ENCODE assay signal across 8 cellular contexts in the genomic region with DNA sequence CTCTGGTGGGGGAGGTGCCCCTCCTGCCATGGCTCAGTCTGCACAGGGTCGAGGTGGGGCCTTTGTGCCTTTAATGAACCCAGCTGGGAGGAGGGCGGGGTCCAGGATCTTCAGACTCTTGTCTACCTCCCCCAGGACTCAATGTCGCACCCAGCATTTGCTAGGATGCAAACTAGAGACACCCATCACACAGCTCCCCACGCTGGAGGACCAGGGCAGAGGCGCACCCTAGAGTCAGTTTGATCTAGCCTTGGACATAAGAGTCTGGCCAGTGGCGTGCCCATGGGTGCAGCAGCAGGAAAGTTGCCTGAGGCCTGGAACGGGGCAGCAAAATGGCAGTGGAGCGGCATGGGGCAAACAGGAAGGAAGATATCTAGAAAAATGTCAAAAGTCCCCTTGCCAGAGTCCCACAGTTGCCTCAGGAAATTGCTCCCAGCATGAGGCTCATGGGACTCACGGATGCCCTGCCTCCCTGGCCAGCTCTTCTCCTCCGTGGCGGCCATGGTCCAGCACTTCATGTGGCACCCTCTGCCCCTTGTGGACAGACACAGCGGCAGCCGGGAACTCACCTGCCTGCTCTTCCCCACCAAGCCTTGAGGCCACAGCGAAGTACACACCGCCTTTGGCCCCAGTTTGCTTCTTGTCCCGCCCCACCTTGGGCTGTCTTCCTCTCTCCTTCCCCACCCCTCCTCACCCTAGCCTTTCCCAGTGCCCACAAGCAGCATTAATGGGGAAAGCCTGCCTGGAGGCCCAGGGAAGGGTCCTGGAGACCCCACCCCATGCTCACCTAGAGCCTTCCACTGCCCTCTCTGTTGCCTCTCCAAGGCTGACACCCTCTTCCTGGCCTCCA. TPM values are rescaled to one million over a fixed set of nuclear protein-coding genes. Genes with fewer than 3 reads are reported as not detected.
DNase-seq lines count a peak whose midpoint lies in the region; ATAC-seq and TF ChIP-seq lines count a peak whose summit lies in the region.
"Had no signal": no experiment of that assay in that cellular context is flagged by ENCODE, and none has a peak within 500 bp of the region (broad histone marks: within the 10 kb centered on the region; RNA-seq: fewer than 3 reads in every experiment).

No MANE protein-coding gene starts in this region.

- H3K4me3 ChIP-seq in RWPE2 (ENCODE audit: severe bottlenecking): no peak overlapping the region
- H3K4me3 ChIP-seq in right atrium auricular region: no peak overlapping the region
- peak overlapping the region in 1 of 8 donors; percentile 74 for H3K4me3 ChIP-seq in spleen

- H3T11ph ChIP-seq in H9 (ENCODE audit: low read length): no peak overlapping the region

- H3K27me3 Mint-ChIP-seq in H9 (ENCODE audit: low read depth): peaks cover 18% of the 10 kb centered on the region

- H2BK15ac ChIP-seq in H9 (ENCODE audit: low read depth, low read length): no peak overlapping the region

- H2BK5ac ChIP-seq in H9 (ENCODE audit: insufficient read length, low read length): no peak overlapping the region

- no CpG with 5 or more reads among the region's 16 CpGs for WGBS in H9 (ENCODE audit: extremely low coverage, insufficient read length, low lambda C conversion rate)
- WGBS in spleen, 5 donors: 83 to 96% (median 88%) methylated on average over 16 of the region's 16 CpGs

- H3K79me2 ChIP-seq in H9 (ENCODE audit: insufficient read depth, low read length): no peaks in the 10 kb centered on the region

- H3K9me3 Mint-ChIP-seq in H9: no peaks in the 10 kb centered on the region; a peak in 2 of 5 replicates

- no peak overlapping the region for H3K9ac ChIP-seq in H9 (ENCODE audit: extremely low read depth, insufficient read length, low read length)

- H3K23me2 ChIP-seq in H9 (ENCODE audit: insufficient read length, low read depth, low read length, poor library complexity, severe bottlenecking): peaks cover 5% of the 10 kb centered on the region

- H3K27ac Mint-ChIP-seq in H9: peak overlapping the region in 1 of 3 experiments; percentile 55; a peak in 1 of 7 replicates

- no peaks in the 10 kb centered on the region for H3K79me1 ChIP-seq in H9 (ENCODE audit: insufficient read depth, low read depth, low read length, poor library complexity, severe bottlenecking)

- H2AFZ ChIP-seq in H9 (ENCODE audit: low read length): no peak overlapping the region

- H3K4ac ChIP-seq in H9 (ENCODE audit: low read depth, low read length): no peak overlapping the region

- H3K4me1 Mint-ChIP-seq in H9: peaks cover 35 to 54% of the 10 kb centered on the region in 2 experiments

- H3K4me2 ChIP-seq in H9 (ENCODE audit: insufficient read depth, insufficient read length, low read length): no peak overlapping the region

- no peak overlapping the region for H2BK120ac ChIP-seq in H9 (ENCODE audit: low read depth, low read length, poor library complexity, severe bottlenecking)

- peaks cover 11% of the 10 kb centered on the region; the same call in 1 of the 2 replicates for H3K4me1 ChIP-seq in H9 (ENCODE audit: insufficient read depth, low read length)
- H3K4me1 ChIP-seq in RWPE2 (ENCODE audit: insufficient read depth, poor library complexity, severe bottlenecking): peaks cover 29% of the 10 kb centered on the region
- peaks cover 0 to 66% of the 10 kb centered on the region in 2 donors for H3K4me1 ChIP-seq in right atrium auricular region
- H3K4me1 ChIP-seq in spleen: peaks cover 14 to 69% (median 44%) of the 10 kb centered on the region in 6 donors

- no peak overlapping the region for H3K56ac ChIP-seq in H9 (ENCODE audit: insufficient read length, low read depth, low read length)

- H3K27ac ChIP-seq in H9 (ENCODE audit: insufficient read length, low read depth, low read length): no peak overlapping the region
- peak overlapping the region; percentile 61 for H3K27ac ChIP-seq in RWPE2 (ENCODE audit: poor library complexity, severe bottlenecking)
- H3K27ac ChIP-seq in right atrium auricular region: peak overlapping the region; percentile 95 to 97
- peak overlapping the region; percentile 87 to 98 (median 96) for H3K27ac ChIP-seq in spleen

- no peak overlapping the region for H2BK12ac ChIP-seq in H9 (ENCODE audit: insufficient read length, low read depth, low read length)

- no peak overlapping the region for H2BK20ac ChIP-seq in H9 (ENCODE audit: low read depth, low read length, poor library complexity, severe bottlenecking)

- TF ChIP-seq CTCF in H9 (conservative IDR thresholded peaks at IDR 0.05): peak; percentile 51; the same call in 2 of the 3 replicates
- TF ChIP-seq CTCF in RWPE2 (IDR thresholded peaks at IDR 0.05; ENCODE audit: poor library complexity, severe bottlenecking): no peak
- TF ChIP-seq CTCF in right atrium auricular region (IDR thresholded peaks at IDR 0.05): no peak
- no peak for TF ChIP-seq CTCF in spleen (IDR thresholded peaks at IDR 0.05 in 8 of 11, conservative IDR thresholded peaks at IDR 0.05 in 3 of 11)

- H3K36me3 Mint-ChIP-seq in H9 (ENCODE audit: insufficient read depth in 1 of 3, low read depth in 3 of 3): no peaks in the 10 kb centered on the region

- H3K9me3 ChIP-seq in H9 (ENCODE audit: control insufficient read depth, low read depth, low read length): no peaks in the 10 kb centered on the region
- H3K9me3 ChIP-seq in RWPE2 (ENCODE audit: severe bottlenecking): no peaks in the 10 kb centered on the region
- no peaks in the 10 kb centered on the region for H3K9me3 ChIP-seq in right atrium auricular region
- no peaks in the 10 kb centered on the region for H3K9me3 ChIP-seq in spleen

- H4K20me1 ChIP-seq in H9 (ENCODE audit: control insufficient read depth, insufficient read depth, insufficient read length): no peaks in the 10 kb centered on the region

- H4K91ac ChIP-seq in H9 (ENCODE audit: insufficient read length, low read depth, low read length): no peak overlapping the region

- no peak overlapping the region for H3K14ac ChIP-seq in H9 (ENCODE audit: insufficient read depth, low read length)

- peak overlapping the region in 1 of 2 experiments; percentile 62; a peak in 2 of 5 replicates for H3K4me3 Mint-ChIP-seq in H9

- H3K27me3 ChIP-seq in H9 (ENCODE audit: insufficient read depth, low read length) (no peaks in the 10 kb centered on the region; the same call in 1 of the 2 replicates), RWPE2 (ENCODE audit: insufficient read depth, poor library complexity, severe bottlenecking) (no peaks in the 10 kb centered on the region), right atrium auricular region (no peaks in the 10 kb centered on the region), spleen (replicated peaks in 1 of 7) (no peaks in the 10 kb centered on the region)

- TF ChIP-seq POLR2A in spleen (IDR thresholded peaks at IDR 0.05): no peak

- H3K36me3 ChIP-seq in RWPE2 (ENCODE audit: low read depth) (no peaks in the 10 kb centered on the region), right atrium auricular region (no peaks in the 10 kb centered on the region), spleen (no peaks in the 10 kb centered on the region)

- no peak overlapping the region for H4K8ac ChIP-seq in H9 (replicated peaks; ENCODE audit: insufficient read length, low read depth, low read length)

- no peak for DNase-seq in H9
- DNase-seq in RWPE2 (ENCODE audit: low spot score): no peak
- DNase-seq in right atrium auricular region (ENCODE audit: low spot score): no peak
- DNase-seq in spleen: no peak

- H3K18ac ChIP-seq in H9 (ENCODE audit: insufficient read length, low read depth, low read length): no peak overlapping the region

- H3K23ac ChIP-seq in H9 (ENCODE audit: insufficient read length, low read depth, low read length): no peak overlapping the region

- intact Hi-C loops in spleen (cut with DNase I; ENCODE audit: low total_unique reads): no loop called here

- ATAC-seq in RWPE2 (ENCODE audit: low read depth) (no peak), HG03196 (IDR thresholded peaks at IDR 0.05; ENCODE audit: unreplicated experiment) (no peak), GM18867 (IDR thresholded peaks at IDR 0.05; ENCODE audit: unreplicated experiment) (no peak), GM21515 (IDR thresholded peaks at IDR 0.05; ENCODE audit: unreplicated experiment) (no peak)

- H4K5ac ChIP-seq in H9 (ENCODE audit: insufficient read length, low read depth, low read length): no peak overlapping the region

- H2AK5ac ChIP-seq in H9 (ENCODE audit: insufficient read length, low read length): no peak overlapping the region

RNA-seq across cellular contexts. Expression of gene SH2D6, which starts 17.7 kb away (rescaled TPM):
- total RNA-seq in H9 (2021) (0.61 TPM in 2 replicates), right atrium auricular region (not detected), spleen (under 1 TPM in 1 of 7 donors, not detected in 6; 0.94 TPM)
- under 1 TPM in 1 of 3 donors, not detected in 2; 0.20 TPM for polyA plus RNA-seq in spleen
- polyA plus RNA-seq: neural cell had no signal

RNA-seq across cellular contexts. Expression of gene CAPG, which starts 26.0 kb away (rescaled TPM):
- total RNA-seq in H9 (2021) (72.8 and 78.8 TPM in 2 replicates), right atrium auricular region (10 to 100 TPM in 1 of 2 donors, 1 to 10 TPM in 1; 8.7 to 43.4 TPM), spleen (10 to 100 TPM; 31.1 to 62.6 (median 47.1) TPM)
- polyA plus RNA-seq in spleen: 100 to 1,000 TPM in 2 of 3 donors, 10 to 100 TPM in 1; 74.6 to 196 (median 115) TPM
- polyA plus RNA-seq: neural cell had no signal
